In genomic region chr1:170426596-170426995, GRCh38 we compare ENCODE assay signal across 25 cellular contexts.
"Had no signal": no experiment of that assay in that cellular context is flagged by ENCODE, and none has a peak within 500 bp of the region (broad histone marks: within the 10 kb centered on the region; RNA-seq: fewer than 3 reads in every experiment).

No MANE protein-coding gene starts in this region.

- H3K4me3 Mint-ChIP-seq: activated CD8-positive, alpha-beta T cell treated with anti-CD3 and anti-CD28 coated beads, Interleukin-2, amount 10 ng/mL, durations not matched to agents 7 days and 5 days; activated naive CD8-positive, alpha-beta T cell; activated T-helper 1 cell treated with anti-CD3 and anti-CD28 coated beads, Interleukin-12 subunit alpha, Interleukin-12 subunit beta, Interleukin-2, Interleukin-4 antibody, amounts not matched to agents 30 ng/mL and 10 ng/mL and 1 ng/mL, durations not matched to agents 14 hours and 24 hours and 36 hours; brain had no signal

- H3K9me3 ChIP-seq: SK-N-SH had no signal

- H3K27ac ChIP-seq: cardiac muscle cell, VCaP had no signal

- H3K4me3 ChIP-seq: cardiac muscle cell had no signal

- H3K4me1 Mint-ChIP-seq: brain had no signal

- ATAC-seq: activated CD4-positive, CD25-positive, alpha-beta regulatory T cell treated with anti-CD3 and anti-CD28 coated beads, Interleukin-2, amount 50 U/mL, for 24 hours; activated CD8-positive, alpha-beta T cell treated with anti-CD3 and anti-CD28 coated beads, Interleukin-2, amount 10 ng/mL, durations not matched to agents 7 days and 5 days; Panc1; Right ventricle myocardium inferior had no signal

- DNase-seq: activated CD4-positive, alpha-beta T cell treated with anti-CD3 and anti-CD28 coated beads for 4 hours; activated CD8-positive, alpha-beta memory T cell treated with anti-CD3 and anti-CD28 coated beads, Interleukin-2, amount 50 U/mL, for 48 hours; activated CD8-positive, alpha-beta T cell treated with anti-CD3 and anti-CD28 coated beads, Interleukin-2, amount 10 ng/mL, durations not matched to agents 7 days and 5 days; activated effector memory CD4-positive, alpha-beta T cell treated with Interleukin-2 at 50 U/mL for 16 hours; activated naive CD4-positive, alpha-beta T cell treated with Interleukin-2 at 50 U/mL for 16 hours; activated T-cell treated with anti-CD3 and anti-CD28 coated beads, Interleukin-2, amount 50 U/mL, for 1 hour; amygdala; Kasumi-1; KBM-7; NCI-H146; NCI-H1930; NCI-H2171 treated with DMSO at 0.1 percent for 48 hours; NCI-H748 treated with DMSO at 0.1 percent for 48 hours; OCI-M1; RPMI8226; SK-N-SH; T-helper 1 cell had no signal

- H3K36me3 Mint-ChIP-seq: activated naive CD8-positive, alpha-beta T cell; brain had no signal

- H3K9ac ChIP-seq: SK-N-SH had no signal

- H3K27ac Mint-ChIP-seq: activated CD8-positive, alpha-beta T cell treated with anti-CD3 and anti-CD28 coated beads, Interleukin-2, amount 10 ng/mL, durations not matched to agents 7 days and 5 days; activated naive CD8-positive, alpha-beta T cell; activated T-helper 1 cell treated with anti-CD3 and anti-CD28 coated beads, Interleukin-12 subunit alpha, Interleukin-12 subunit beta, Interleukin-2, Interleukin-4 antibody, amounts not matched to agents 30 ng/mL and 10 ng/mL and 1 ng/mL, durations not matched to agents 14 hours and 24 hours and 36 hours; brain had no signal

- H3K27me3 ChIP-seq: cardiac muscle cell had no signal

- H3K36me3 ChIP-seq: cardiac muscle cell had no signal
